ENCODE assay signal across 15 cellular contexts in genomic region chr10:131857156-131858117, GRCh38.
"Had no signal": no experiment of that assay in that cellular context is flagged by ENCODE, and none has a peak within 500 bp of the region (broad histone marks: within the 10 kb centered on the region; RNA-seq: fewer than 3 reads in every experiment).

No MANE protein-coding gene starts in this region.

- H3K4me1 ChIP-seq: breast epithelium, esophagus muscularis mucosa, neural progenitor cell, upper lobe of left lung had no signal

- H3K36me3 ChIP-seq: breast epithelium, esophagus muscularis mucosa, neural progenitor cell, upper lobe of left lung had no signal

- H3K27ac ChIP-seq: breast epithelium, dorsolateral prefrontal cortex, esophagus muscularis mucosa, neural progenitor cell, upper lobe of left lung had no signal

- H3K9ac ChIP-seq: neural progenitor cell had no signal

- DNase-seq: activated CD4-positive, alpha-beta T cell treated with anti-CD3 and anti-CD28 coated beads, Interleukin-2, amount 50 U/mL, for 4 hours; activated CD4-positive, CD25-positive, alpha-beta regulatory T cell treated with anti-CD3 and anti-CD28 coated beads, Interleukin-2, amount 50 U/mL, for 72 hours; activated gamma-delta T cell treated with Interleukin-2 at 50 U/mL for 16 hours; activated T-cell treated with anti-CD3 and anti-CD28 coated beads, Interleukin-2, amount 50 U/mL, for 1 hour; mesenchymal stem cell; retina; stimulated activated naive B cell treated with anti-CD40 and anti-IgM and Interleukin-4, amounts not matched to agents 10 μg/mL and 1 μg/mL and 100 μg/mL, for 72 hours; substantia nigra had no signal

- H3K9me3 ChIP-seq: breast epithelium, esophagus muscularis mucosa, upper lobe of left lung had no signal

- H3K4me2 ChIP-seq: neural progenitor cell, smooth muscle cell had no signal

- ATAC-seq: left colon; stimulated activated naive B cell treated with anti-CD40 and anti-IgM and Interleukin-4, amounts not matched to agents 10 μg/mL and 1 μg/mL and 100 μg/mL, for 72 hours had no signal

- H2AFZ ChIP-seq: neural progenitor cell had no signal

- H3K4me3 ChIP-seq: breast epithelium, dorsolateral prefrontal cortex, esophagus muscularis mucosa, neural progenitor cell, smooth muscle cell, upper lobe of left lung had no signal

- H3K27me3 ChIP-seq: neural progenitor cell, upper lobe of left lung had no signal
